ENCODE assay signal across 8 cellular contexts in the genomic region with DNA sequence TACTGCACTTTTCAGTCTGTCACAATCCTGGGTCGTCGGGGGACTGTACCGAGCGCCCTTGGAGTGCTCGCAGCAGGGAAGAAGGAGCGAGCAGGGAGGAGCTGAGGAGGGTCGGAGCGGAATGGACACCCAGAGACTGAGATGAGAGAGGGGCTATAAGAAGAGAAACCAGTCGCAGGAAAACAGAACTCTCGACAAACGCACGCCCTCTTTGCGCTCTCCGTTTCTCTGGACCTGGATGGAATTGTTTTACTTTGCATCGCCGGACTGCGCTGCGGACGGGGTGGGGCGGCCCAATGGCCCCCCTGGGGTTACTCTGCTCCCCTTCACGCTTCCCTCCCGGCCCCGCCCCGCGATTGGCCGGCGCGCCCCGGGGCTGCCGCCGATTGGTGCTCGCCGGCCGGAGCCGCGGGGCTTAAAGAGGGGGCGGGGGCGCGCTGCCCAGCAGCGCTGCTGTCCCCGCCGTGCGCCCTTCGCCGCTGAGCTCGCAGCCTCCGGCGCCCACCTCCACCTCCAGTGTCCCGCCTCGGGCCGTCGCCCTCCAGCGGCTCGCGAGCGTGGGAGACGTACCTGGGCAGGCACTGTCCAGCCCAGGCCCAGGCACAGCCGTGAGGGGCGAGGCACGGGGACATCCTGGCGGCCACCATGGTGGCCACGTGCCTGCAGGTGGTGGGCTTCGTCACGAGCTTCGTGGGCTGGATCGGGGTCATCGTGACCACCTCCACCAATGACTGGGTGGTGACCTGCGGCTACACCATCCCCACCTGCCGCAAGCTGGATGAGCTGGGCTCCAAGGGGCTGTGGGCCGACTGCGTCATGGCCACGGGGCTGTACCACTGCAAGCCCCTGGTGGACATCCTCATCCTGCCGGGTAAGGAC. TPM values are rescaled to one million over a fixed set of nuclear protein-coding genes. Genes with fewer than 3 reads are reported as not detected.
DNase-seq lines count a peak whose midpoint lies in the region; ATAC-seq and TF ChIP-seq lines count a peak whose summit lies in the region.

A gene (plus strand): TSS at position 447 of the 879 bp plus-strand sequence. CDS start 199 bp downstream, at position 646.

- no peaks in the 10 kb centered on the region for H3K36me3 ChIP-seq in A673 (ENCODE audit: insufficient read depth, low read length, poor library complexity, severe bottlenecking)

- peak; percentile 33 for DNase-seq in A673 (ENCODE audit: low spot score)
- no peak for DNase-seq in GM12865 (ENCODE audit: low read depth)
- peak; percentile 66 for DNase-seq in fibroblast of villous mesenchyme (ENCODE audit: low read depth)
- no peak for DNase-seq in natural killer cell
- DNase-seq in kidney glomerular epithelial cell (lab: John Stamatoyannopoulos, UW) = no peak
- no peak for DNase-seq in T-helper 9 cell

- no peaks in the 10 kb centered on the region for H3K4me1 ChIP-seq in A673 (ENCODE audit: insufficient read depth, low read length, poor library complexity, severe bottlenecking)

- H3K27ac Mint-ChIP-seq in natural killer cell = no peak within 1 kb of the TSS

- H3K9me3 ChIP-seq in A673 (ENCODE audit: low read depth, low read length, poor library complexity, severe bottlenecking) = no peaks in the 10 kb centered on the region

- no peaks in the 10 kb centered on the region for H3K9me3 Mint-ChIP-seq in natural killer cell

- H3K27me3 ChIP-seq in A673 (replicated peaks; ENCODE audit: insufficient read depth, low read depth, low read length, poor library complexity) = no peaks in the 10 kb centered on the region

- peaks cover 5 to 15% of the 10 kb centered on the region in 2 donors for H3K4me1 Mint-ChIP-seq in natural killer cell

- H3K27ac ChIP-seq in A673 (ENCODE audit: low read depth, low read length, poor library complexity, severe bottlenecking) = no peak within 1 kb of the TSS

- peak within 1 kb of the TSS; percentile 41 for H3K4me3 ChIP-seq in A673 (ENCODE audit: low read depth, low read length, poor library complexity, severe bottlenecking)
- no peak within 1 kb of the TSS for H3K4me3 ChIP-seq in GM12865 (ENCODE audit: low read depth, low read length)
- peak within 1 kb of the TSS; percentile 61 for H3K4me3 ChIP-seq in WI38 (ENCODE audit: low read depth, low read length)
- peak within 1 kb of the TSS; percentile 76 for H3K4me3 ChIP-seq in fibroblast of villous mesenchyme (ENCODE audit: low read depth, low read length)

- H3K27me3 Mint-ChIP-seq in natural killer cell (ENCODE audit: low read depth in 2 of 2) = peaks cover 34 to 38% of the 10 kb centered on the region in 2 donors

- H3K36me3 Mint-ChIP-seq in natural killer cell = no peaks in the 10 kb centered on the region

- BruUV-seq in A673 (replicated peaks; lab: Mats Ljungman, UMichigan) = no TSS peak

- peak within 1 kb of the TSS; percentile 81 for H3K4me3 Mint-ChIP-seq in natural killer cell

- POLR2A ChIA-PET in A673 (lab: Charles Lee; ENCODE audit: low non-redundant PET) = no interaction called here

- TF ChIP-seq CTCF in A673 (conservative IDR thresholded peaks at IDR 0.05; ENCODE audit: low read depth, low read length) = no peak
- TF ChIP-seq CTCF in GM12865 (IDR thresholded peaks at IDR 0.05; ENCODE audit: insufficient read depth, low read depth, low read length, missing control alignments) = peak; percentile 1
- no peak for TF ChIP-seq CTCF in WI38 (IDR thresholded peaks at IDR 0.05; ENCODE audit: low read depth, low read length)
- peak; percentile 25 for TF ChIP-seq CTCF in fibroblast of villous mesenchyme (IDR thresholded peaks at IDR 0.05; ENCODE audit: insufficient read depth, low read depth, low read length)
- TF ChIP-seq CTCF in natural killer cell (IDR thresholded peaks at IDR 0.05) = no peak

- CTCF ChIA-PET in A673 (lab: Charles Lee) = no interaction called here

- intact Hi-C loops in A673 (cut with micrococcal nuclease; ENCODE audit: unreplicated experiment) = no loop called here
- intact Hi-C loops in natural killer cell (cut with micrococcal nuclease) = loop anchor here (10.0 kb wide), 1 partner anchor 1146 kb away; no protein-coding TSS in a partner anchor

- ATAC-seq in natural killer cell (peak in 1 of 3 donors; percentile 47), GM19351 (IDR thresholded peaks at IDR 0.05; ENCODE audit: unreplicated experiment) (no peak)

RNA-seq across cellular contexts. Expression of the gene that starts here (rescaled TPM):
- 0.52 TPM in 1 of 2 replicates, not detected in the other for total RNA-seq in A673 (2021)
- 276 and 411 TPM in 2 replicates for total RNA-seq in fibroblast of villous mesenchyme
- under 1 TPM in 1 of 3 donors, not detected in 2; 0.39 TPM for total RNA-seq in natural killer cell

Comparison
In these comparisons a context has a peak if more than half of its experiments do, and no peak if none do; other contexts are left out.
1. RNA of the gene that starts here (total RNA-seq): 276 to 411 TPM in fibroblast of villous mesenchyme; 0.52 TPM in A673 and 0.39 TPM in natural killer cell; every median in the first group is over 100 times any median in the second.
2. Peak in DNase-seq and H3K4me3 ChIP-seq in A673; RNA of the gene not detected or under 1 TPM.
3. CTCF ChIP-seq: peak in GM12865 (single experiment) and fibroblast of villous mesenchyme (single experiment); none in A673 (single experiment), WI38 (single experiment) and natural killer cell (single experiment).